Comparison of ENCODE assay signal across 21 cellular contexts in the genomic region with DNA sequence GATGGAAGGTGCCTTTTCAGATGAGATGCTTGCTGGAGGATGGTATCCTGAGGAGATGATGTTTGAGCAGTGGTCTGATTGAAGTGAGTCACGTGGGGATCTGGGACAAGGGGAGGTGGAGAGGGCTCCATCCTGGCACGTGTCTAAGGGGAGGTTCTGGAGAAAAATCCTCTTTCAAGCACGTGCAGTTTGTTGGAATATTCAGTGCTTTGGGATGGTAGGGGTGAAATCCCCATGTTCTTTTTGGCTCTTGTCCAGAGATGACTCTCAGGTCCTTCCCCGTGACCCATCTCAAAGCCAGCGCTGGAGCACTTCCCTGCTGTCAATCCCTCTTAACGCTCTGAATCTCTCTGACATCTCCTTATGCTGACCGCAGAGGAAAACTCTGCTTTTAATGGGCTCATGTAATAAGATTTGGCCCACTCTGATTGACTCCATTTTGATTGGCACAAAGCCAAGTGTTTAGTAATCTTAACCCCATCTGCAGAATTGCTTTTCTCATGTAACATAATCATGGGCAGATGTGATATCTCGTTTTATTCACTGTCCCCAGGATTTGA. TPM values are rescaled to one million over a fixed set of nuclear protein-coding genes. Genes with fewer than 3 reads are reported as not detected.
DNase-seq lines count a peak whose midpoint lies in the region; ATAC-seq and TF ChIP-seq lines count a peak whose summit lies in the region.
"Had no signal": no experiment of that assay in that cellular context is flagged by ENCODE, and none has a peak within 500 bp of the region (broad histone marks: within the 10 kb centered on the region; RNA-seq: fewer than 3 reads in every experiment).

No MANE protein-coding gene starts in this region.

- H3K27me3 ChIP-seq in brain microvascular endothelial cell (replicated peaks) (no peaks in the 10 kb centered on the region), foreskin keratinocyte (no peaks in the 10 kb centered on the region)
- H3K27me3 ChIP-seq: heart right ventricle had no signal

- no peaks in the 10 kb centered on the region for H3K27me3 Mint-ChIP-seq in activated CD4-positive, alpha-beta T cell treated with anti-CD3 and anti-CD28 coated beads, Interleukin-2, amount 10 ng/mL, durations not matched to agents 24 days and 14 days
- H3K27me3 Mint-ChIP-seq: activated CD4-positive, alpha-beta memory T cell treated with anti-CD3 and anti-CD28 coated beads for 36 hours had no signal

- H3K27ac Mint-ChIP-seq in activated CD4-positive, alpha-beta T cell treated with anti-CD3 and anti-CD28 coated beads, Interleukin-2, amount 10 ng/mL, durations not matched to agents 24 days and 14 days, result no peak overlapping the region
- H3K27ac Mint-ChIP-seq: activated CD4-positive, alpha-beta memory T cell treated with anti-CD3 and anti-CD28 coated beads for 36 hours; CD14-positive monocyte; immature natural killer cell; stimulated activated memory B cell treated with anti-CD40 and anti-IgM and Interleukin-4, amounts not matched to agents 10 μg/mL and 1 μg/mL and 100 μg/mL, for 72 hours had no signal

- H3K27ac ChIP-seq in brain microvascular endothelial cell, result no peak overlapping the region
- H3K27ac ChIP-seq in foreskin keratinocyte, result no peak overlapping the region
- H3K27ac ChIP-seq: heart right ventricle had no signal

- H3K36me3 ChIP-seq in brain microvascular endothelial cell (replicated peaks), result no peaks in the 10 kb centered on the region

- in situ Hi-C loops in brain microvascular endothelial cell (cut with HindIII; ENCODE audit: low pct_ligation_motif_present, low sequenced_read_pairs), result no loop called here

- H3K4me1 Mint-ChIP-seq in activated CD4-positive, alpha-beta T cell treated with anti-CD3 and anti-CD28 coated beads, Interleukin-2, amount 10 ng/mL, durations not matched to agents 24 days and 14 days, result no peaks in the 10 kb centered on the region
- H3K4me1 Mint-ChIP-seq: CD14-positive monocyte; immature natural killer cell; stimulated activated memory B cell treated with anti-CD40 and anti-IgM and Interleukin-4, amounts not matched to agents 10 μg/mL and 1 μg/mL and 100 μg/mL, for 72 hours had no signal

- intact Hi-C loops in activated CD4-positive, alpha-beta T cell treated with anti-CD3 and anti-CD28 coated beads, Interleukin-2, amount 10 ng/mL, durations not matched to agents 24 days and 14 days (cut with micrococcal nuclease), result no loop called here

- no peaks in the 10 kb centered on the region for H3K4me1 ChIP-seq in foreskin keratinocyte
- H3K4me1 ChIP-seq: heart right ventricle had no signal

- peak; percentile 40 for DNase-seq in activated CD4-positive, alpha-beta T cell treated with anti-CD3 and anti-CD28 coated beads, Interleukin-2, amount 10 ng/mL, durations not matched to agents 24 days and 14 days
- no peak for DNase-seq in activated CD4-positive, alpha-beta T cell treated with anti-CD3 and anti-CD28 coated beads, Interleukin-2, amount 50 U/mL, for 1 hour
- DNase-seq in NCI-H2171 (lab: John Stamatoyannopoulos, UW) (peak; percentile 8), brain microvascular endothelial cell (peak; percentile 5), stromal cell of bone marrow (ENCODE audit: low read depth) (peak; percentile 9), foreskin keratinocyte (no peak)
- DNase-seq in central memory CD4-positive, alpha-beta T cell, result no peak
- DNase-seq: activated CD4-positive, alpha-beta memory T cell treated with anti-CD3 and anti-CD28 coated beads for 36 hours; activated naive CD4-positive, alpha-beta T cell; heart right ventricle; immature natural killer cell; NCI-H1694; NCI-H774; right cardiac atrium; T-helper 2 cell had no signal

- ATAC-seq in GM21825 (IDR thresholded peaks at IDR 0.05; ENCODE audit: unreplicated experiment) (no peak), foreskin keratinocyte (no peak)
- ATAC-seq: heart right ventricle; right cardiac atrium; stimulated activated memory B cell treated with anti-CD40 and anti-IgM and Interleukin-4, amounts not matched to agents 10 μg/mL and 1 μg/mL and 100 μg/mL, for 72 hours had no signal

- no peak overlapping the region for H3K4me3 ChIP-seq in brain microvascular endothelial cell (ENCODE audit: low read depth, low read length)
- H3K4me3 ChIP-seq: heart right ventricle, lung had no signal

- no peak overlapping the region for H3K4me3 Mint-ChIP-seq in activated CD4-positive, alpha-beta T cell treated with anti-CD3 and anti-CD28 coated beads, Interleukin-2, amount 10 ng/mL, durations not matched to agents 24 days and 14 days
- H3K4me3 Mint-ChIP-seq: activated CD4-positive, alpha-beta memory T cell treated with anti-CD3 and anti-CD28 coated beads for 36 hours; CD14-positive monocyte; immature natural killer cell; stimulated activated memory B cell treated with anti-CD40 and anti-IgM and Interleukin-4, amounts not matched to agents 10 μg/mL and 1 μg/mL and 100 μg/mL, for 72 hours had no signal

- TF ChIP-seq CTCF in brain microvascular endothelial cell (IDR thresholded peaks at IDR 0.05; ENCODE audit: low read depth, low read length, missing control alignments) (no peak), foreskin keratinocyte (conservative IDR thresholded peaks at IDR 0.05) (no peak)

- H3K9me3 Mint-ChIP-seq in activated CD4-positive, alpha-beta T cell treated with anti-CD3 and anti-CD28 coated beads, Interleukin-2, amount 10 ng/mL, durations not matched to agents 24 days and 14 days, result no peaks in the 10 kb centered on the region
- H3K9me3 Mint-ChIP-seq: activated CD4-positive, alpha-beta memory T cell treated with anti-CD3 and anti-CD28 coated beads for 36 hours; immature natural killer cell had no signal

- H3K36me3 Mint-ChIP-seq in activated CD4-positive, alpha-beta T cell treated with anti-CD3 and anti-CD28 coated beads, Interleukin-2, amount 10 ng/mL, durations not matched to agents 24 days and 14 days (ENCODE audit: low read depth), result no peaks in the 10 kb centered on the region
- H3K36me3 Mint-ChIP-seq: CD14-positive monocyte had no signal

RNA-seq across cellular contexts. Expression of a gene that starts 10.8 kb away (rescaled TPM):
- total RNA-seq in activated CD4-positive, alpha-beta T cell treated with anti-CD3 and anti-CD28 coated beads, Interleukin-2, amount 10 ng/mL, durations not matched to agents 24 days and 14 days, result 0.09 and 0.12 TPM in 2 replicates
- total RNA-seq in foreskin keratinocyte, result not detected in 2 replicates
- polyA plus RNA-seq in foreskin keratinocyte, result 0.04 TPM in 1 of 2 replicates, not detected in the other
- total RNA-seq: activated CD4-positive, alpha-beta memory T cell treated with anti-CD3 and anti-CD28 coated beads for 36 hours had no signal
- polyA plus RNA-seq: CD14-positive monocyte, immature natural killer cell had no signal

RNA-seq across cellular contexts. Expression of a gene that starts 25.2 kb away (rescaled TPM):
- 8.7 and 9.7 TPM in 2 replicates for total RNA-seq in activated CD4-positive, alpha-beta T cell treated with anti-CD3 and anti-CD28 coated beads, Interleukin-2, amount 10 ng/mL, durations not matched to agents 24 days and 14 days
- total RNA-seq in foreskin keratinocyte, result 10.3 and 12.1 TPM in 2 replicates
- polyA plus RNA-seq in foreskin keratinocyte, result 3.7 and 4.3 TPM in 2 replicates

RNA-seq across cellular contexts. Expression of a gene that starts 49.4 kb away (rescaled TPM):
- not detected in 2 replicates for total RNA-seq in activated CD4-positive, alpha-beta T cell treated with anti-CD3 and anti-CD28 coated beads, Interleukin-2, amount 10 ng/mL, durations not matched to agents 24 days and 14 days
- total RNA-seq in foreskin keratinocyte, result not detected in 2 replicates
- not detected in 2 replicates for polyA plus RNA-seq in foreskin keratinocyte
- total RNA-seq: activated CD4-positive, alpha-beta memory T cell treated with anti-CD3 and anti-CD28 coated beads for 36 hours; chondrocyte had no signal
- polyA plus RNA-seq: CD14-positive monocyte, immature natural killer cell, right cardiac atrium, thymus had no signal

Comparison
In these comparisons a context has a peak if more than half of its experiments do, and no peak if none do; other contexts are left out.
1. DNase-seq: peak in activated CD4-positive, alpha-beta T cell treated with anti-CD3 and anti-CD28 coated beads, Interleukin-2, amount 10 ng/mL, durations not matched to agents 24 days and 14 days (single experiment), NCI-H2171 (single experiment), brain microvascular endothelial cell (single experiment) and stromal cell of bone marrow (single experiment); none in activated CD4-positive, alpha-beta T cell treated with anti-CD3 and anti-CD28 coated beads, Interleukin-2, amount 50 U/mL, for 1 hour (single experiment), foreskin keratinocyte (0 of 2) and central memory CD4-positive, alpha-beta T cell (single experiment).